14 cellular contexts compared by ENCODE assay signal in genomic region chr15:63241316-63241715, GRCh38. TPM values are rescaled to one million over a fixed set of nuclear protein-coding genes. Genes with fewer than 3 reads are reported as not detected.
DNase-seq lines count a peak whose midpoint lies in the region; ATAC-seq and TF ChIP-seq lines count a peak whose summit lies in the region.
"Had no signal": no experiment of that assay in that cellular context is flagged by ENCODE, and none has a peak within 500 bp of the region (broad histone marks: within the 10 kb centered on the region; RNA-seq: fewer than 3 reads in every experiment).

No MANE protein-coding gene starts in this region.

- H3K4me2 ChIP-seq in IMR-90 (ENCODE audit: low read depth, low read length), result no peak overlapping the region
- H3K4me2 ChIP-seq: BLaER1 had no signal

- WGBS in IMR-90 (ENCODE audit: extremely low coverage in 2 of 2, insufficient read length in 1 of 2), 2 experiments, result no CpG with 5 or more reads among the region's 1 CpG

- H3K9me3 Mint-ChIP-seq in activated CD8-positive, alpha-beta T cell treated with anti-CD3 and anti-CD28 coated beads for 36 hours, result no peaks in the 10 kb centered on the region
- no peaks in the 10 kb centered on the region for H3K9me3 Mint-ChIP-seq in activated CD8-positive, alpha-beta T cell treated with anti-CD3 and anti-CD28 coated beads, Interleukin-2, amount 10 ng/mL, durations not matched to agents 7 days and 5 days (ENCODE audit: insufficient read depth)
- H3K9me3 Mint-ChIP-seq in immature natural killer cell, result no peaks in the 10 kb centered on the region
- H3K9me3 Mint-ChIP-seq in stimulated activated naive B cell treated with anti-CD40 and anti-IgM and Interleukin-4, amounts not matched to agents 10 μg/mL and 1 μg/mL and 100 μg/mL, for 72 hours, result no peaks in the 10 kb centered on the region

- H2BK20ac ChIP-seq in IMR-90 (ENCODE audit: low read depth, low read length), result no peak overlapping the region

- H3K9me1 ChIP-seq in IMR-90 (ENCODE audit: insufficient read depth, low read length), result peaks cover 7% of the 10 kb centered on the region

- peaks cover 5% of the 10 kb centered on the region for H3K36me3 ChIP-seq in IMR-90 (ENCODE audit: control insufficient read depth, insufficient read depth, low read length)

- no peak overlapping the region for H4K8ac ChIP-seq in IMR-90 (ENCODE audit: low read depth in 2 of 2, low read length in 2 of 2)

- no peak overlapping the region for H3K4ac ChIP-seq in IMR-90 (ENCODE audit: low read depth, low read length)

- H4K5ac ChIP-seq in IMR-90 (ENCODE audit: low read depth, low read length), result no peak overlapping the region

- peak overlapping the region; percentile 32; the same call in 1 of the 2 replicates for H3K18ac ChIP-seq in IMR-90 (ENCODE audit: low read depth, low read length)

- no peak for TF ChIP-seq RAD21 in IMR-90 (IDR thresholded peaks at IDR 0.05; ENCODE audit: low read length)

- no peak overlapping the region for H3K4me3 ChIP-seq in IMR-90 (ENCODE audit: insufficient read depth, low read depth, low read length)
- H3K4me3 ChIP-seq: BLaER1 had no signal

- no peak overlapping the region for H2AK9ac ChIP-seq in IMR-90 (replicated peaks; ENCODE audit: low read depth, low read length, poor library complexity)

- no peak for TF ChIP-seq CTCF in activated CD8-positive, alpha-beta T cell treated with anti-CD3 and anti-CD28 coated beads for 36 hours (IDR thresholded peaks at IDR 0.05)
- no peak for TF ChIP-seq CTCF in IMR-90 (conservative IDR thresholded peaks at IDR 0.05; ENCODE audit: low read depth, low read length)

- dilution Hi-C loops in IMR-90 (cut with HindIII; ENCODE audit: low sequenced_read_pairs, unreplicated experiment), result no loop called here

- H3K36me3 Mint-ChIP-seq in activated CD8-positive, alpha-beta T cell treated with anti-CD3 and anti-CD28 coated beads for 36 hours (ENCODE audit: low read depth), result peaks cover 75% of the 10 kb centered on the region
- H3K36me3 Mint-ChIP-seq in activated CD8-positive, alpha-beta T cell treated with anti-CD3 and anti-CD28 coated beads, Interleukin-2, amount 10 ng/mL, durations not matched to agents 7 days and 5 days (ENCODE audit: low read depth), result peaks cover 52% of the 10 kb centered on the region
- peaks cover 4 to 6% (median 4%) of the 10 kb centered on the region in 3 donors for H3K36me3 Mint-ChIP-seq in immature natural killer cell
- peaks cover 45 to 55% of the 10 kb centered on the region in 2 donors for H3K36me3 Mint-ChIP-seq in stimulated activated naive B cell treated with anti-CD40 and anti-IgM and Interleukin-4, amounts not matched to agents 10 μg/mL and 1 μg/mL and 100 μg/mL, for 72 hours

- H2AFZ ChIP-seq in IMR-90 (replicated peaks; ENCODE audit: low read length, poor library complexity), result no peak overlapping the region

- H3K27ac ChIP-seq in IMR-90 (ENCODE audit: insufficient read depth, low read length), result no peak overlapping the region
- H3K27ac ChIP-seq: 22Rv1, BLaER1, HL-60 had no signal

- CTCF ChIA-PET in activated CD8-positive, alpha-beta T cell treated with anti-CD3 and anti-CD28 coated beads for 36 hours (lab: Charles Lee), result interaction anchor here (1.7 kb wide), 1 partner anchor 10 kb away, joined by 4 read pairs; no protein-coding TSS in a partner anchor
- CTCF ChIA-PET in activated CD8-positive, alpha-beta T cell treated with anti-CD3 and anti-CD28 coated beads, Interleukin-2, amount 10 ng/mL, durations not matched to agents 7 days and 5 days (lab: Charles Lee), result no interaction called here
- CTCF ChIA-PET in IMR-90 (lab: Yijun Ruan, JAX), result interaction anchor here (0.6 kb wide), 1 partner anchor 9 kb away, joined by 4 read pairs; no protein-coding TSS in a partner anchor

- in situ Hi-C loops in IMR-90 (cut with MboI; ENCODE audit: low sequenced_read_pairs), result no loop called here

- POLR2A ChIA-PET in activated CD8-positive, alpha-beta T cell treated with anti-CD3 and anti-CD28 coated beads for 36 hours (lab: Charles Lee), result no interaction called here
- POLR2A ChIA-PET in activated CD8-positive, alpha-beta T cell treated with anti-CD3 and anti-CD28 coated beads, Interleukin-2, amount 10 ng/mL, durations not matched to agents 7 days and 5 days (lab: Charles Lee), result no interaction called here
- POLR2A ChIA-PET in IMR-90 (lab: Charles Lee; ENCODE audit: unreplicated experiment), result no interaction called here

- no peak for TF ChIP-seq POLR2A in IMR-90 (IDR thresholded peaks at IDR 0.05; ENCODE audit: low read depth, low read length)

- H2BK120ac ChIP-seq in IMR-90 (ENCODE audit: low read depth, low read length), result no peak overlapping the region

- H3K27me3 Mint-ChIP-seq in activated CD8-positive, alpha-beta T cell treated with anti-CD3 and anti-CD28 coated beads for 36 hours, result no peaks in the 10 kb centered on the region
- H3K27me3 Mint-ChIP-seq in activated CD8-positive, alpha-beta T cell treated with anti-CD3 and anti-CD28 coated beads, Interleukin-2, amount 10 ng/mL, durations not matched to agents 7 days and 5 days (ENCODE audit: low read depth), result no peaks in the 10 kb centered on the region
- peaks cover 2 to 3% (median 3%) of the 10 kb centered on the region in 3 donors for H3K27me3 Mint-ChIP-seq in immature natural killer cell (ENCODE audit: low read depth in 3 of 3)
- H3K27me3 Mint-ChIP-seq in stimulated activated naive B cell treated with anti-CD40 and anti-IgM and Interleukin-4, amounts not matched to agents 10 μg/mL and 1 μg/mL and 100 μg/mL, for 72 hours, result no peaks in the 10 kb centered on the region

- no peaks in the 10 kb centered on the region for H3K9me3 ChIP-seq in IMR-90 (ENCODE audit: control insufficient read depth, insufficient read depth, low read length)

- no peak overlapping the region for H3K56ac ChIP-seq in IMR-90 (ENCODE audit: extremely low read depth, insufficient read depth, low read length)

- H3K79me1 ChIP-seq in IMR-90 (ENCODE audit: low read depth in 1 of 2, low read length in 2 of 2), result peaks cover 24 to 67% of the 10 kb centered on the region in 2 experiments

- intact Hi-C loops in activated CD8-positive, alpha-beta T cell treated with anti-CD3 and anti-CD28 coated beads for 36 hours (cut with micrococcal nuclease), result no loop called here
- intact Hi-C loops in IMR-90 (cut with micrococcal nuclease), result no loop called here

- no peak overlapping the region for H3K23ac ChIP-seq in IMR-90 (ENCODE audit: low read depth, low read length)

- H3K27ac Mint-ChIP-seq in activated CD8-positive, alpha-beta T cell treated with anti-CD3 and anti-CD28 coated beads for 36 hours, result peak overlapping the region; percentile 34
- no peak overlapping the region for H3K27ac Mint-ChIP-seq in activated CD8-positive, alpha-beta T cell treated with anti-CD3 and anti-CD28 coated beads, Interleukin-2, amount 10 ng/mL, durations not matched to agents 7 days and 5 days
- peak overlapping the region in 4 of 6 donors; percentile 13 to 56 (median 50) for H3K27ac Mint-ChIP-seq in immature natural killer cell
- peak overlapping the region; percentile 39 for H3K27ac Mint-ChIP-seq in stimulated activated naive B cell treated with anti-CD40 and anti-IgM and Interleukin-4, amounts not matched to agents 10 μg/mL and 1 μg/mL and 100 μg/mL, for 72 hours

- H4K91ac ChIP-seq in IMR-90 (ENCODE audit: insufficient read depth, low read depth, low read length), result no peak overlapping the region

- H3K14ac ChIP-seq in IMR-90 (replicated peaks; ENCODE audit: low read depth, low read length), result no peak overlapping the region

- no peak overlapping the region for H3K4me3 Mint-ChIP-seq in activated CD8-positive, alpha-beta T cell treated with anti-CD3 and anti-CD28 coated beads for 36 hours
- H3K4me3 Mint-ChIP-seq in activated CD8-positive, alpha-beta T cell treated with anti-CD3 and anti-CD28 coated beads, Interleukin-2, amount 10 ng/mL, durations not matched to agents 7 days and 5 days, result no peak overlapping the region
- no peak overlapping the region for H3K4me3 Mint-ChIP-seq in immature natural killer cell
- no peak overlapping the region for H3K4me3 Mint-ChIP-seq in stimulated activated naive B cell treated with anti-CD40 and anti-IgM and Interleukin-4, amounts not matched to agents 10 μg/mL and 1 μg/mL and 100 μg/mL, for 72 hours

- no peak overlapping the region for H3K9ac ChIP-seq in IMR-90 (ENCODE audit: low read depth, low read length)
- H3K9ac ChIP-seq: BLaER1 had no signal

- no peak overlapping the region for H2BK5ac ChIP-seq in IMR-90 (ENCODE audit: low read depth, low read length, poor library complexity, severe bottlenecking)

- no peaks in the 10 kb centered on the region for H3K27me3 ChIP-seq in IMR-90 (ENCODE audit: control insufficient read depth, insufficient read depth, low read length)
- H3K27me3 ChIP-seq: BLaER1 had no signal

- no peak overlapping the region; the same call in 1 of the 2 replicates for H2AK5ac ChIP-seq in IMR-90 (ENCODE audit: low read depth, low read length)

- no TSS peak for BruUV-seq in IMR-90 (replicated peaks; lab: Mats Ljungman, UMichigan)

- H3K4me1 ChIP-seq in IMR-90 (ENCODE audit: control insufficient read depth, insufficient read depth, low read length), result peaks cover 4% of the 10 kb centered on the region

- peaks cover 81% of the 10 kb centered on the region for H3K4me1 Mint-ChIP-seq in activated CD8-positive, alpha-beta T cell treated with anti-CD3 and anti-CD28 coated beads for 36 hours (ENCODE audit: low read depth)
- peaks cover 61% of the 10 kb centered on the region for H3K4me1 Mint-ChIP-seq in activated CD8-positive, alpha-beta T cell treated with anti-CD3 and anti-CD28 coated beads, Interleukin-2, amount 10 ng/mL, durations not matched to agents 7 days and 5 days (ENCODE audit: low read depth)
- H3K4me1 Mint-ChIP-seq in immature natural killer cell, result peaks cover 83 to 97% of the 10 kb centered on the region in 2 donors
- peaks cover 43 to 68% of the 10 kb centered on the region in 2 donors for H3K4me1 Mint-ChIP-seq in stimulated activated naive B cell treated with anti-CD40 and anti-IgM and Interleukin-4, amounts not matched to agents 10 μg/mL and 1 μg/mL and 100 μg/mL, for 72 hours

- DNase-seq in activated CD8-positive, alpha-beta T cell treated with anti-CD3 and anti-CD28 coated beads for 36 hours, result no peak
- no peak for DNase-seq in activated CD8-positive, alpha-beta T cell treated with anti-CD3 and anti-CD28 coated beads, Interleukin-2, amount 10 ng/mL, durations not matched to agents 7 days and 5 days
- DNase-seq in IMR-90 (no peak), immature natural killer cell (no peak), inferior parietal cortex (ENCODE audit: extremely low spot score) (no peak), cerebellar cortex (ENCODE audit: low spot score) (no peak), SKM-1 (lab: John Stamatoyannopoulos, UW; ENCODE audit: unreplicated experiment) (no peak)
- DNase-seq in stimulated activated naive B cell treated with anti-CD40 and anti-IgM and Interleukin-4, amounts not matched to agents 10 μg/mL and 1 μg/mL and 100 μg/mL, for 72 hours, result no peak
- DNase-seq: DMS53, GF-D8 had no signal

- peaks cover 8% of the 10 kb centered on the region; the same call in 1 of the 2 replicates for H4K20me1 ChIP-seq in IMR-90 (ENCODE audit: insufficient read depth, low read length)

- H2BK15ac ChIP-seq in IMR-90 (ENCODE audit: low read depth, low read length), result no peak overlapping the region

- ATAC-seq in activated CD8-positive, alpha-beta T cell treated with anti-CD3 and anti-CD28 coated beads for 36 hours, result no peak
- ATAC-seq in activated CD8-positive, alpha-beta T cell treated with anti-CD3 and anti-CD28 coated beads, Interleukin-2, amount 10 ng/mL, durations not matched to agents 7 days and 5 days, result no peak
- ATAC-seq in IMR-90 (ENCODE audit: low read depth), result no peak
- no peak for ATAC-seq in stimulated activated naive B cell treated with anti-CD40 and anti-IgM and Interleukin-4, amounts not matched to agents 10 μg/mL and 1 μg/mL and 100 μg/mL, for 72 hours (replicated peaks)
- ATAC-seq: HCT116 had no signal

RNA-seq across cellular contexts. Expression of gene APH1B, which starts 36.1 kb away (rescaled TPM):
- total RNA-seq in activated CD8-positive, alpha-beta T cell treated with anti-CD3 and anti-CD28 coated beads for 36 hours, result 1 to 10 TPM; 7.0 to 9.7 TPM
- 10 to 100 TPM in 1 of 2 experiments, 1 to 10 TPM in 1; 9.1 to 10.1 TPM for total RNA-seq in activated CD8-positive, alpha-beta T cell treated with anti-CD3 and anti-CD28 coated beads, Interleukin-2, amount 10 ng/mL, durations not matched to agents 7 days and 5 days
- total RNA-seq in IMR-90 (2012; rRNA removed), result 7.7 and 10.6 TPM in 2 replicates
- polyA plus RNA-seq in IMR-90 (2012; rRNA removed) (5.1 and 7.0 TPM in 2 replicates), immature natural killer cell (1 to 10 TPM; 4.8 to 7.8 (median 5.7) TPM)
- 2.7 and 3.8 TPM in 2 replicates for polyA plus RNA-seq in IMR-90 (2012; cell fraction: cytosol; rRNA removed)
- 2.8 and 16.0 TPM in 2 replicates for polyA plus RNA-seq in IMR-90 (2012; cell fraction: nucleus; rRNA removed; ENCODE audit: low replicate concordance)

RNA-seq across cellular contexts. Expression of gene RAB8B, which starts 51.9 kb away (rescaled TPM):
- total RNA-seq in activated CD8-positive, alpha-beta T cell treated with anti-CD3 and anti-CD28 coated beads for 36 hours, result 100 to 1,000 TPM; 252 to 261 TPM
- 100 to 1,000 TPM; 112 to 113 TPM for total RNA-seq in activated CD8-positive, alpha-beta T cell treated with anti-CD3 and anti-CD28 coated beads, Interleukin-2, amount 10 ng/mL, durations not matched to agents 7 days and 5 days
- 29.4 and 66.4 TPM in 2 replicates for total RNA-seq in IMR-90 (2012; rRNA removed)
- 19.4 and 24.6 TPM in 2 replicates for polyA plus RNA-seq in IMR-90 (2012; rRNA removed)
- 1.6 and 2.2 TPM in 2 replicates for polyA plus RNA-seq in IMR-90 (2012; cell fraction: cytosol; rRNA removed)
- polyA plus RNA-seq in IMR-90 (2012; cell fraction: nucleus; rRNA removed; ENCODE audit: low replicate concordance), result 0.63 and 7.6 TPM in 2 replicates
- 100 to 1,000 TPM in 1 of 3 donors, 10 to 100 TPM in 2; 64.6 to 123 (median 79.7) TPM for polyA plus RNA-seq in immature natural killer cell
